ENCODE assay signal across 27 cellular contexts in the genomic region with DNA sequence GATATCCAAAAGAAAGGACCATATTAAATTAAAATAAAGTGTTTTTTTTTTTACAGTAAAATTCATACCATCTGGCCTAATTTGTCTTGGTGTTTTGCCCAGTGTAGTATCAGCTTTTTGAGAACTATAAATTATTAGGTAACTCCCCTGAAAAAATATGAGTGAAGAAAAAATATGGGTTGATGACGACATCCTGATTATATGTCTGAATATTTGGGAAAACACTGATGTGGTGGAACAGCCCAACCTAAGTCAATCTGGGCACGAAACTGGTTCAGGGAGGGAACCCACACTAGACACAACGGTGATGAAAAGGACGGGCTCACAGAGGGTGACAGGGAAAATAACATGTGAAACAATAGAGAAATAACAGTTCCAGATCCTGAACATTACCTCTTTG.
DNase-seq lines count a peak whose midpoint lies in the region; ATAC-seq and TF ChIP-seq lines count a peak whose summit lies in the region.
"Had no signal": no experiment of that assay in that cellular context is flagged by ENCODE, and none has a peak within 500 bp of the region (broad histone marks: within the 10 kb centered on the region; RNA-seq: fewer than 3 reads in every experiment).

No MANE protein-coding gene starts in this region.

- peak overlapping the region; percentile 76 for H2BK120ac ChIP-seq in IMR-90 (ENCODE audit: low read depth, low read length)

- no peak overlapping the region for H2AK9ac ChIP-seq in IMR-90 (replicated peaks; ENCODE audit: low read depth, low read length, poor library complexity)

- H4K8ac ChIP-seq in IMR-90 (ENCODE audit: low read depth in 2 of 2, low read length in 2 of 2) = peak overlapping the region in 1 of 2 experiments; percentile 45; a peak in 2 of 4 replicates

- no peak for TF ChIP-seq RAD21 in IMR-90 (IDR thresholded peaks at IDR 0.05; ENCODE audit: low read length)

- H3K23ac ChIP-seq in IMR-90 (ENCODE audit: low read depth, low read length) = 0 out of 2 replicates have a peak overlapping the region, but pooled peaks have one; percentile 66

- TF ChIP-seq EP300 in upper lobe of left lung (IDR thresholded peaks at IDR 0.05) = no peak

- H3K9ac ChIP-seq in IMR-90 (ENCODE audit: low read depth, low read length) = no peak overlapping the region
- no peak overlapping the region for H3K9ac ChIP-seq in adipocyte (ENCODE audit: low read length)

- CTCF ChIA-PET in IMR-90 (lab: Yijun Ruan, JAX) = no interaction called here

- H3K36me3 ChIP-seq in IMR-90 (ENCODE audit: control insufficient read depth, insufficient read depth, low read length) (peaks cover 13% of the 10 kb centered on the region), adipocyte (ENCODE audit: control insufficient read depth, insufficient read depth, low read length, severe bottlenecking) (no peaks in the 10 kb centered on the region), upper lobe of left lung (no peaks in the 10 kb centered on the region), mucosa of descending colon (ENCODE audit: low read depth) (no peaks in the 10 kb centered on the region)
- H3K36me3 ChIP-seq: heart right ventricle, right atrium auricular region had no signal

- H3K4me3 ChIP-seq in AG10803 (ENCODE audit: low read length) = no peak overlapping the region
- H3K4me3 ChIP-seq in IMR-90 (ENCODE audit: insufficient read depth, low read depth, low read length) = no peak overlapping the region
- no peak overlapping the region for H3K4me3 ChIP-seq in adipocyte (ENCODE audit: low read length)
- no peak overlapping the region for H3K4me3 ChIP-seq in fibroblast of the aortic adventitia (ENCODE audit: low read depth, low read length)
- no peak overlapping the region for H3K4me3 ChIP-seq in upper lobe of left lung
- H3K4me3 ChIP-seq in mucosa of descending colon = no peak overlapping the region
- H3K4me3 ChIP-seq: heart right ventricle, lung, right atrium auricular region had no signal

- peak overlapping the region; percentile 85; the same call in 1 of the 2 replicates for H2BK20ac ChIP-seq in IMR-90 (ENCODE audit: low read depth, low read length)

- TF ChIP-seq CTCF in AG10803 (conservative IDR thresholded peaks at IDR 0.05; ENCODE audit: low read length) (no peak), IMR-90 (conservative IDR thresholded peaks at IDR 0.05; ENCODE audit: low read depth, low read length) (no peak), fibroblast of the aortic adventitia (IDR thresholded peaks at IDR 0.05; ENCODE audit: insufficient read depth, low read length) (no peak), upper lobe of left lung (IDR thresholded peaks at IDR 0.05) (no peak), mucosa of descending colon (IDR thresholded peaks at IDR 0.05) (no peak)

- H4K20me1 ChIP-seq in IMR-90 (ENCODE audit: insufficient read depth, low read length) = no peaks in the 10 kb centered on the region

- H3K4me1 ChIP-seq in IMR-90 (ENCODE audit: control insufficient read depth, insufficient read depth, low read length) = peaks cover 4% of the 10 kb centered on the region
- no peaks in the 10 kb centered on the region for H3K4me1 ChIP-seq in adipocyte (ENCODE audit: control insufficient read depth, insufficient read depth, low read length)
- no peaks in the 10 kb centered on the region for H3K4me1 ChIP-seq in upper lobe of left lung
- no peaks in the 10 kb centered on the region for H3K4me1 ChIP-seq in mucosa of descending colon (ENCODE audit: low read depth)
- H3K4me1 ChIP-seq: Caco-2, heart right ventricle, right atrium auricular region had no signal

- no peak overlapping the region for H3K4me2 ChIP-seq in IMR-90 (ENCODE audit: low read depth, low read length)

- H3K14ac ChIP-seq in IMR-90 (replicated peaks; ENCODE audit: low read depth, low read length) = peak overlapping the region; percentile 75; the same call in 1 of the 2 replicates

- no TSS peak for BruUV-seq in IMR-90 (replicated peaks; lab: Mats Ljungman, UMichigan)

- H2AK5ac ChIP-seq in IMR-90 (ENCODE audit: low read depth, low read length) = peak overlapping the region; percentile 59; the same call in 1 of the 2 replicates

- DNase-seq in AG10803 (ENCODE audit: low read depth) (peak; percentile 72), IMR-90 (no peak), adipocyte (ENCODE audit: low read depth) (peak; percentile 69), fibroblast of the aortic adventitia (ENCODE audit: low read depth) (peak; percentile 62), upper lobe of left lung (no peak), mucosa of descending colon (no peak), NCI-H524 treated with DMSO at 0.1 percent for 48 hours (lab: John Stamatoyannopoulos, UW) (no peak)
- DNase-seq: activated CD4-positive, alpha-beta T cell treated with anti-CD3 and anti-CD28 coated beads for 36 hours; activated CD8-positive, alpha-beta T cell treated with anti-CD3 and anti-CD28 coated beads, Interleukin-2, amount 10 ng/mL, durations not matched to agents 7 days and 5 days; activated T-cell treated with anti-CD3 and anti-CD28 coated beads for 4 hours; aorta; Caco-2; dermis blood vessel endothelial cell; DMS79; GOT3; heart right ventricle; HFFc6; NCI-H1105 treated with DMSO at 0.1 percent for 48 hours; NCI-H510A treated with DMSO at 0.1 percent for 48 hours; PC-3; trophoblast cell had no signal

- peaks cover 6 to 28% of the 10 kb centered on the region in 2 experiments; a peak in 3 of 4 replicates for H3K79me1 ChIP-seq in IMR-90 (ENCODE audit: low read depth in 1 of 2, low read length in 2 of 2)

- dilution Hi-C loops in IMR-90 (cut with HindIII; ENCODE audit: low sequenced_read_pairs, unreplicated experiment) = no loop called here

- TF ChIP-seq POLR2A in IMR-90 (IDR thresholded peaks at IDR 0.05; ENCODE audit: low read depth, low read length) (no peak), upper lobe of left lung (IDR thresholded peaks at IDR 0.05) (no peak)

- in situ Hi-C loops in IMR-90 (cut with MboI; ENCODE audit: low sequenced_read_pairs) = no loop called here

- no peak overlapping the region for H4K91ac ChIP-seq in IMR-90 (ENCODE audit: insufficient read depth, low read depth, low read length)

- H3K56ac ChIP-seq in IMR-90 (ENCODE audit: extremely low read depth, insufficient read depth, low read length) = no peak overlapping the region

- POLR2A ChIA-PET in IMR-90 (lab: Charles Lee; ENCODE audit: unreplicated experiment) = no interaction called here

- no peak overlapping the region for H2AFZ ChIP-seq in IMR-90 (replicated peaks; ENCODE audit: low read length, poor library complexity)

- H2BK5ac ChIP-seq in IMR-90 (ENCODE audit: low read depth, low read length, poor library complexity, severe bottlenecking) = no peak overlapping the region

- WGBS in IMR-90 (ENCODE audit: extremely low coverage in 2 of 2, insufficient read length in 1 of 2), 2 experiments = 80% methylated on average over 1 of the region's 4 CpGs; no CpG with 5 or more reads in 1 of the 2 experiments
- 85 to 87% methylated on average over 4 of the region's 4 CpGs for WGBS in upper lobe of left lung, 2 donors

- no peak for ATAC-seq in IMR-90 (ENCODE audit: low read depth)
- ATAC-seq in upper lobe of left lung (ENCODE audit: low FRiP score in 2 of 2) = no peak
- ATAC-seq in GM19397 (IDR thresholded peaks at IDR 0.05; ENCODE audit: unreplicated experiment) = no peak
- no peak for ATAC-seq in mucosa of descending colon
- ATAC-seq: activated CD4-positive, alpha-beta T cell treated with anti-CD3 and anti-CD28 coated beads for 36 hours; activated naive CD4-positive, alpha-beta T cell treated with anti-CD3 and anti-CD28 coated beads, Interleukin-2, amount 50 U/mL, for 72 hours; heart right ventricle; PC-3; Right ventricle myocardium inferior had no signal

- H3K27me3 ChIP-seq in IMR-90 (ENCODE audit: control insufficient read depth, insufficient read depth, low read length) = no peaks in the 10 kb centered on the region
- peaks cover 18% of the 10 kb centered on the region for H3K27me3 ChIP-seq in adipocyte (replicated peaks; ENCODE audit: control insufficient read depth, insufficient read depth, low read length)
- no peaks in the 10 kb centered on the region for H3K27me3 ChIP-seq in upper lobe of left lung
- H3K27me3 ChIP-seq: heart right ventricle, right atrium auricular region had no signal

- H3K9me1 ChIP-seq in IMR-90 (ENCODE audit: insufficient read depth, low read length) = peaks cover 18% of the 10 kb centered on the region

- 0 out of 2 replicates have a peak overlapping the region, but pooled peaks have one; percentile 14 for H3K18ac ChIP-seq in IMR-90 (ENCODE audit: low read depth, low read length)

- H4K5ac ChIP-seq in IMR-90 (ENCODE audit: low read depth, low read length) = no peak overlapping the region

- H2BK15ac ChIP-seq in IMR-90 (ENCODE audit: low read depth, low read length) = 0 out of 3 replicates have a peak overlapping the region, but pooled peaks have one; percentile 39

- H3K4ac ChIP-seq in IMR-90 (ENCODE audit: low read depth, low read length) = peak overlapping the region; percentile 77

- H3K27ac ChIP-seq in IMR-90 (ENCODE audit: insufficient read depth, low read length) (peak overlapping the region; percentile 52; the same call in 1 of the 2 replicates), upper lobe of left lung (no peak overlapping the region)
- H3K27ac ChIP-seq: C4-2B, heart right ventricle, right atrium auricular region had no signal

- H3K9me3 ChIP-seq in IMR-90 (ENCODE audit: control insufficient read depth, insufficient read depth, low read length) = 0 out of 2 replicates have a peak, but pooled peaks cover 2% of the 10 kb centered on the region
- no peaks in the 10 kb centered on the region for H3K9me3 ChIP-seq in adipocyte (ENCODE audit: control insufficient read depth, low read length)
- H3K9me3 ChIP-seq in upper lobe of left lung = no peaks in the 10 kb centered on the region
- no peaks in the 10 kb centered on the region for H3K9me3 ChIP-seq in mucosa of descending colon
- H3K9me3 ChIP-seq: Caco-2, heart right ventricle, right atrium auricular region had no signal

- intact Hi-C loops in IMR-90 (cut with micrococcal nuclease) (no loop called here), mucosa of descending colon (cut with DNase I, micrococcal nuclease) (no loop called here)

TF ChIP-seq in IMR-90, 13 proteins besides CTCF, POLR2A, EP300 and RAD21 (continues in another document):
- no peak for TF ChIP-seq MXI1 (IDR thresholded peaks at IDR 0.05; ENCODE audit: borderline replicate concordance, low read depth, low read length)
- no peak for TF ChIP-seq NFE2L2 (IDR thresholded peaks at IDR 0.05; ENCODE audit: low read depth, low read length)
- no peak for TF ChIP-seq FOS (IDR thresholded peaks at IDR 0.05; ENCODE audit: low read depth, low read length)
- TF ChIP-seq ELK1 (IDR thresholded peaks at IDR 0.05; ENCODE audit: borderline replicate concordance, low read depth, low read length) = no peak
- no peak for TF ChIP-seq CHD1 (IDR thresholded peaks at IDR 0.05; ENCODE audit: low read depth, low read length)

Comparison
In these comparisons a context has a peak if more than half of its experiments do, and no peak if none do; other contexts are left out.
1. DNase-seq: peak in AG10803 (single experiment), adipocyte (single experiment) and fibroblast of the aortic adventitia (single experiment); none in IMR-90 (single experiment), upper lobe of left lung (0 of 2), mucosa of descending colon (0 of 3) and NCI-H524 treated with DMSO at 0.1 percent for 48 hours (single experiment).